ENCODE assay signal across 2 cellular contexts in the genomic region with DNA sequence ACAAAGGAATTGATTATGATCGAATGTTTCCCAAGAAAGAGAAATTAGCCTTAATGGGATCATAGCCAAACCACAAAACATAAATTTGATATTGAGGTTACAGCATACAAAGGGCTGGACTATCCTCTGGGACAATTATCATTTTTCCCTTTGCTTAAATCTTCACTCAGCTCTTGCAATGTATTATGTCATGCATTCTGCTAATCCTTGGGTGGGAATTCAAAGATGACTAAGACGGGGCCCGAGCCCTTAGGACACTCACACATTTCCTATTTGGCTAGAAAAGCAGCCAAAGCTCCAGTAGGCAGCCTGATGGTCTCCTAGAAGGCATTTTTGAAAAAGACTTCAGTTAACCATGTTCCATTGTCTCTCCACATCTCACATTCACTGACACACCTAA.
TF ChIP-seq lines count a peak whose summit lies in the region.

No MANE protein-coding gene starts in this region.

TF ChIP-seq in IMR-90, 13 proteins besides CTCF, POLR2A, EP300 and RAD21:
- TF ChIP-seq NFE2L2 (IDR thresholded peaks at IDR 0.05; ENCODE audit: low read depth, low read length) (no peak), MXI1 (IDR thresholded peaks at IDR 0.05; ENCODE audit: borderline replicate concordance, low read depth, low read length) (no peak), SMC3 (IDR thresholded peaks at IDR 0.05; ENCODE audit: low read depth, low read length) (no peak), RCOR1 (IDR thresholded peaks at IDR 0.05; ENCODE audit: insufficient replicate concordance, low read length) (no peak), MAFK (IDR thresholded peaks at IDR 0.05; ENCODE audit: low read depth, low read length) (no peak), MAZ (IDR thresholded peaks at IDR 0.05; ENCODE audit: borderline replicate concordance, low read depth, low read length) (no peak), FOS (IDR thresholded peaks at IDR 0.05; ENCODE audit: low read depth, low read length) (peak; percentile 32; the same call in 1 of the 2 replicates), RFX5 (IDR thresholded peaks at IDR 0.05; ENCODE audit: low read depth, low read length) (no peak), CHD1 (IDR thresholded peaks at IDR 0.05; ENCODE audit: low read depth, low read length) (no peak), CEBPB (IDR thresholded peaks at IDR 0.05; ENCODE audit: low read depth, low read length) (peak; percentile 71)
- TF ChIP-seq, protein P1, sequence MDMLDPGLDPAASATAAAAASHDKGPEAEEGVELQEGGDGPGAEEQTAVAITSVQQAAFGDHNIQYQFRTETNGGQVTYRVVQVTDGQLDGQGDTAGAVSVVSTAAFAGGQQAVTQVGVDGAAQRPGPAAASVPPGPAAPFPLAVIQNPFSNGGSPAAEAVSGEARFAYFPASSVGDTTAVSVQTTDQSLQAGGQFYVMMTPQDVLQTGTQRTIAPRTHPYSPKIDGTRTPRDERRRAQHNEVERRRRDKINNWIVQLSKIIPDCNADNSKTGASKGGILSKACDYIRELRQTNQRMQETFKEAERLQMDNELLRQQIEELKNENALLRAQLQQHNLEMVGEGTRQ (IDR thresholded peaks at IDR 0.05; ENCODE audit: low read depth, low read length), result no peak
- TF ChIP-seq, protein P2, sequence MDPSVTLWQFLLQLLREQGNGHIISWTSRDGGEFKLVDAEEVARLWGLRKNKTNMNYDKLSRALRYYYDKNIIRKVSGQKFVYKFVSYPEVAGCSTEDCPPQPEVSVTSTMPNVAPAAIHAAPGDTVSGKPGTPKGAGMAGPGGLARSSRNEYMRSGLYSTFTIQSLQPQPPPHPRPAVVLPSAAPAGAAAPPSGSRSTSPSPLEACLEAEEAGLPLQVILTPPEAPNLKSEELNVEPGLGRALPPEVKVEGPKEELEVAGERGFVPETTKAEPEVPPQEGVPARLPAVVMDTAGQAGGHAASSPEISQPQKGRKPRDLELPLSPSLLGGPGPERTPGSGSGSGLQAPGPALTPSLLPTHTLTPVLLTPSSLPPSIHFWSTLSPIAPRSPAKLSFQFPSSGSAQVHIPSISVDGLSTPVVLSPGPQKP (IDR thresholded peaks at IDR 0.05; ENCODE audit: borderline replicate concordance, low read depth, low read length), result no peak

TF ChIP-seq in HepG2, 621 proteins besides CTCF, POLR2A, EP300 and RAD21:
- TF ChIP-seq HNRNPLL (IDR thresholded peaks at IDR 0.05; ENCODE audit: low read depth, low read length, poor library complexity, severe bottlenecking) (no peak), FOXP1 (IDR thresholded peaks at IDR 0.05) (no peak), FOXP1 (CRISPR knock-in tag; IDR thresholded peaks at IDR 0.05) (no peak), KDM4B (CRISPR knock-in tag; IDR thresholded peaks at IDR 0.05) (no peak), ZBTB21 (CRISPR knock-in tag; IDR thresholded peaks at IDR 0.05) (no peak), SUZ12 (IDR thresholded peaks at IDR 0.05; ENCODE audit: low read depth, low read length) (no peak), ZNF44 (CRISPR knock-in tag; IDR thresholded peaks at IDR 0.05) (no peak), MTA1 (CRISPR knock-in tag; IDR thresholded peaks at IDR 0.05; ENCODE audit: borderline replicate concordance) (no peak), ZNF574 (CRISPR knock-in tag; IDR thresholded peaks at IDR 0.05) (no peak), BHLHE40 (IDR thresholded peaks at IDR 0.05; ENCODE audit: low read length) (no peak), GABPB1 (CRISPR knock-in tag; IDR thresholded peaks at IDR 0.05) (no peak)
- TF ChIP-seq, protein P3, sequence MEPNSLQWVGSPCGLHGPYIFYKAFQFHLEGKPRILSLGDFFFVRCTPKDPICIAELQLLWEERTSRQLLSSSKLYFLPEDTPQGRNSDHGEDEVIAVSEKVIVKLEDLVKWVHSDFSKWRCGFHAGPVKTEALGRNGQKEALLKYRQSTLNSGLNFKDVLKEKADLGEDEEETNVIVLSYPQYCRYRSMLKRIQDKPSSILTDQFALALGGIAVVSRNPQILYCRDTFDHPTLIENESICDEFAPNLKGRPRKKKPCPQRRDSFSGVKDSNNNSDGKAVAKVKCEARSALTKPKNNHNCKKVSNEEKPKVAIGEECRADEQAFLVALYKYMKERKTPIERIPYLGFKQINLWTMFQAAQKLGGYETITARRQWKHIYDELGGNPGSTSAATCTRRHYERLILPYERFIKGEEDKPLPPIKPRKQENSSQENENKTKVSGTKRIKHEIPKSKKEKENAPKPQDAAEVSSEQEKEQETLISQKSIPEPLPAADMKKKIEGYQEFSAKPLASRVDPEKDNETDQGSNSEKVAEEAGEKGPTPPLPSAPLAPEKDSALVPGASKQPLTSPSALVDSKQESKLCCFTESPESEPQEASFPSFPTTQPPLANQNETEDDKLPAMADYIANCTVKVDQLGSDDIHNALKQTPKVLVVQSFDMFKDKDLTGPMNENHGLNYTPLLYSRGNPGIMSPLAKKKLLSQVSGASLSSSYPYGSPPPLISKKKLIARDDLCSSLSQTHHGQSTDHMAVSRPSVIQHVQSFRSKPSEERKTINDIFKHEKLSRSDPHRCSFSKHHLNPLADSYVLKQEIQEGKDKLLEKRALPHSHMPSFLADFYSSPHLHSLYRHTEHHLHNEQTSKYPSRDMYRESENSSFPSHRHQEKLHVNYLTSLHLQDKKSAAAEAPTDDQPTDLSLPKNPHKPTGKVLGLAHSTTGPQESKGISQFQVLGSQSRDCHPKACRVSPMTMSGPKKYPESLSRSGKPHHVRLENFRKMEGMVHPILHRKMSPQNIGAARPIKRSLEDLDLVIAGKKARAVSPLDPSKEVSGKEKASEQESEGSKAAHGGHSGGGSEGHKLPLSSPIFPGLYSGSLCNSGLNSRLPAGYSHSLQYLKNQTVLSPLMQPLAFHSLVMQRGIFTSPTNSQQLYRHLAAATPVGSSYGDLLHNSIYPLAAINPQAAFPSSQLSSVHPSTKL (CRISPR knock-in tag; IDR thresholded peaks at IDR 0.05), result no peak
